In genomic region chr1:27176954-27177353, GRCh38 we compare ENCODE assay signal across 31 cellular contexts. TPM values are rescaled to one million over a fixed set of nuclear protein-coding genes. Genes with fewer than 3 reads are reported as not detected.
DNase-seq lines count a peak whose midpoint lies in the region; TF ChIP-seq lines count a peak whose summit lies in the region.
"Had no signal": no experiment of that assay in that cellular context is flagged by ENCODE, and none has a peak within 500 bp of the region (broad histone marks: within the 10 kb centered on the region; RNA-seq: fewer than 3 reads in every experiment).

No MANE protein-coding gene starts in this region.

- no peak overlapping the region for H3K18ac ChIP-seq in neuronal stem cell (ENCODE audit: low read length)

- H3K23ac ChIP-seq in neuronal stem cell (ENCODE audit: low read depth, low read length, poor library complexity): no peak overlapping the region

- no peak overlapping the region for H2BK120ac ChIP-seq in neuronal stem cell (ENCODE audit: low read depth, low read length)

- TF ChIP-seq CTCF in chondrocyte (IDR thresholded peaks at IDR 0.05): no peak

- no CpG with 5 or more reads among the region's 26 CpGs for WGBS in neuronal stem cell (ENCODE audit: extremely low coverage in 2 of 2, insufficient read length in 2 of 2, insufficient replicate concordance in 1 of 2), 2 donors

- H2BK5ac ChIP-seq in neuronal stem cell (ENCODE audit: low read length): no peak overlapping the region

- H2AK5ac ChIP-seq in neuronal stem cell (ENCODE audit: low read depth, low read length): peak overlapping the region; percentile 75

- no peak overlapping the region for H4K91ac ChIP-seq in neuronal stem cell (ENCODE audit: low read depth, low read length, poor library complexity)

- no peak overlapping the region for H3K4me3 ChIP-seq in neuronal stem cell (ENCODE audit: low read length in 2 of 2)
- H3K4me3 ChIP-seq: A549; BLaER1; BLaER1 treated with 17β-estradiol and CSF1 and Interleukin-3, amounts not matched to agents 10 nM and 100 nM had no signal

- H2BK15ac ChIP-seq in neuronal stem cell (ENCODE audit: low read length): no peak overlapping the region

- H3K9me3 Mint-ChIP-seq in chondrocyte (ENCODE audit: low read depth): no peaks in the 10 kb centered on the region
- H3K9me3 Mint-ChIP-seq: CD8-positive, alpha-beta memory T cell had no signal

- peaks cover 0 to 5% of the 10 kb centered on the region in 2 donors for H3K9me3 ChIP-seq in neuronal stem cell (replicated peaks in 1 of 2; ENCODE audit: control insufficient read depth in 2 of 2, insufficient read depth in 1 of 2, low read depth in 1 of 2, low read length in 2 of 2)
- H3K9me3 ChIP-seq: BE2C had no signal

- no peak overlapping the region for H2AFZ ChIP-seq in neuronal stem cell (ENCODE audit: low read length)

- no peaks in the 10 kb centered on the region for H3K36me3 Mint-ChIP-seq in chondrocyte (ENCODE audit: low read depth)
- H3K36me3 Mint-ChIP-seq: CD14-positive monocyte; CD4-positive, alpha-beta memory T cell; CD4-positive, CD25-positive, alpha-beta regulatory T cell; CD8-positive, alpha-beta memory T cell; CD8-positive, alpha-beta T cell had no signal

- peaks cover 0 to 1% (median 0%) of the 10 kb centered on the region in 3 experiments for H3K27me3 ChIP-seq in neuronal stem cell (ENCODE audit: control insufficient read depth in 3 of 3, insufficient read depth in 3 of 3, low read depth in 1 of 3, low read length in 3 of 3)
- H3K27me3 ChIP-seq: BE2C; BLaER1; BLaER1 treated with 17β-estradiol and CSF1 and Interleukin-3, amounts not matched to agents 10 nM and 100 nM had no signal

- no peak overlapping the region for H3K14ac ChIP-seq in neuronal stem cell (ENCODE audit: low read length)

- no peaks in the 10 kb centered on the region for H3K79me1 ChIP-seq in neuronal stem cell (ENCODE audit: low read depth, low read length)

- H3K4ac ChIP-seq in neuronal stem cell (ENCODE audit: low read length): no peak overlapping the region

- no peak overlapping the region for H4K8ac ChIP-seq in neuronal stem cell (ENCODE audit: low read depth, low read length)

- no peaks in the 10 kb centered on the region for H3K27me3 Mint-ChIP-seq in chondrocyte (ENCODE audit: low read depth)
- H3K27me3 Mint-ChIP-seq: B cell; CD4-positive, alpha-beta memory T cell; CD4-positive, alpha-beta T cell; CD4-positive, CD25-positive, alpha-beta regulatory T cell had no signal

- no peak overlapping the region for H3K27ac Mint-ChIP-seq in chondrocyte (ENCODE audit: unreplicated experiment)
- H3K27ac Mint-ChIP-seq: B cell; CD4-positive, alpha-beta memory T cell; CD4-positive, alpha-beta T cell; CD4-positive, CD25-positive, alpha-beta regulatory T cell; CD8-positive, alpha-beta memory T cell; CD8-positive, alpha-beta T cell had no signal

- no peaks in the 10 kb centered on the region for H3K4me1 Mint-ChIP-seq in chondrocyte (ENCODE audit: low read depth)
- H3K4me1 Mint-ChIP-seq: B cell; CD4-positive, alpha-beta memory T cell; CD4-positive, CD25-positive, alpha-beta regulatory T cell had no signal

- H2BK12ac ChIP-seq in neuronal stem cell (ENCODE audit: low read length): no peak overlapping the region

- H3K9ac ChIP-seq in neuronal stem cell (ENCODE audit: low read depth, low read length, poor library complexity): no peak overlapping the region
- H3K9ac ChIP-seq: BLaER1; BLaER1 treated with 17β-estradiol and CSF1 and Interleukin-3, amounts not matched to agents 10 nM and 100 nM had no signal

- no peaks in the 10 kb centered on the region for H3K4me1 ChIP-seq in neuronal stem cell (ENCODE audit: control insufficient read depth in 2 of 2, insufficient read depth in 1 of 2, low read depth in 1 of 2, low read length in 2 of 2)
- H3K4me1 ChIP-seq: A549; BE2C; BLaER1; BLaER1 treated with 17β-estradiol and CSF1 and Interleukin-3, amounts not matched to agents 10 nM and 100 nM; Caco-2 had no signal

- H3K27ac ChIP-seq in neuronal stem cell (replicated peaks; ENCODE audit: low read length): no peak overlapping the region
- H3K27ac ChIP-seq: 22Rv1; A549; BLaER1; BLaER1 treated with 17β-estradiol and CSF1 and Interleukin-3, amounts not matched to agents 10 nM and 100 nM; C4-2B had no signal

- no peaks in the 10 kb centered on the region for H3K36me3 ChIP-seq in neuronal stem cell (replicated peaks in 1 of 2; ENCODE audit: control insufficient read depth in 2 of 2, insufficient read depth in 2 of 2, low read length in 2 of 2)
- H3K36me3 ChIP-seq: BE2C; BLaER1; BLaER1 treated with 17β-estradiol and CSF1 and Interleukin-3, amounts not matched to agents 10 nM and 100 nM had no signal

- no peak overlapping the region for H3K4me3 Mint-ChIP-seq in chondrocyte (ENCODE audit: unreplicated experiment)
- H3K4me3 Mint-ChIP-seq: B cell; CD14-positive monocyte; CD4-positive, alpha-beta memory T cell; CD4-positive, alpha-beta T cell; CD4-positive, CD25-positive, alpha-beta regulatory T cell; CD8-positive, alpha-beta memory T cell; CD8-positive, alpha-beta T cell had no signal

- no peak overlapping the region for H3K4me2 ChIP-seq in neuronal stem cell (ENCODE audit: insufficient read depth, low read length, poor library complexity, severe bottlenecking)
- H3K4me2 ChIP-seq: A549; BLaER1; BLaER1 treated with 17β-estradiol and CSF1 and Interleukin-3, amounts not matched to agents 10 nM and 100 nM had no signal

- DNase-seq in chondrocyte (ENCODE audit: low spot score) (peak; percentile 83), neuronal stem cell (ENCODE audit: low spot score) (no peak), retina (no peak), NAMALWA (ENCODE audit: low spot score) (no peak)
- DNase-seq: 8988T; ACHN; AML-193; BE2C; C1 segment of cervical spinal cord; Caco-2; Calu3; CD4-positive, alpha-beta memory T cell; CD4-positive, alpha-beta T cell; CD4-positive, CD25-positive, alpha-beta regulatory T cell; CD8-positive, alpha-beta memory T cell; CD8-positive, alpha-beta T cell; COR-L47; DMS 273 treated with DMSO at 0.1 percent for 48 hours; DMS153; DMS53; DMS79; DMS79 treated with DMSO at 0.1 percent for 48 hours; DND-41; EL had no signal

RNA-seq across cellular contexts. Expression of gene SLC9A1, which starts 22.0 kb away (rescaled TPM):
- 53.9 to 55.4 TPM (median 54.6 TPM) in 3 replicates for total RNA-seq in chondrocyte
- 9.4 TPM for polyA plus RNA-seq in neuronal stem cell (2013, experiment 1 of 2)
- polyA plus RNA-seq in neuronal stem cell (2013, experiment 2 of 2): 9.4 TPM

RNA-seq across cellular contexts. Expression of gene WDTC1, which starts 57.5 kb away (rescaled TPM):
- 30.8 to 32.4 TPM (median 31.2 TPM) in 3 replicates for total RNA-seq in chondrocyte
- 33.1 TPM for polyA plus RNA-seq in neuronal stem cell (2013, experiment 1 of 2)
- polyA plus RNA-seq in neuronal stem cell (2013, experiment 2 of 2): 33.5 TPM
